In the genomic region with DNA sequence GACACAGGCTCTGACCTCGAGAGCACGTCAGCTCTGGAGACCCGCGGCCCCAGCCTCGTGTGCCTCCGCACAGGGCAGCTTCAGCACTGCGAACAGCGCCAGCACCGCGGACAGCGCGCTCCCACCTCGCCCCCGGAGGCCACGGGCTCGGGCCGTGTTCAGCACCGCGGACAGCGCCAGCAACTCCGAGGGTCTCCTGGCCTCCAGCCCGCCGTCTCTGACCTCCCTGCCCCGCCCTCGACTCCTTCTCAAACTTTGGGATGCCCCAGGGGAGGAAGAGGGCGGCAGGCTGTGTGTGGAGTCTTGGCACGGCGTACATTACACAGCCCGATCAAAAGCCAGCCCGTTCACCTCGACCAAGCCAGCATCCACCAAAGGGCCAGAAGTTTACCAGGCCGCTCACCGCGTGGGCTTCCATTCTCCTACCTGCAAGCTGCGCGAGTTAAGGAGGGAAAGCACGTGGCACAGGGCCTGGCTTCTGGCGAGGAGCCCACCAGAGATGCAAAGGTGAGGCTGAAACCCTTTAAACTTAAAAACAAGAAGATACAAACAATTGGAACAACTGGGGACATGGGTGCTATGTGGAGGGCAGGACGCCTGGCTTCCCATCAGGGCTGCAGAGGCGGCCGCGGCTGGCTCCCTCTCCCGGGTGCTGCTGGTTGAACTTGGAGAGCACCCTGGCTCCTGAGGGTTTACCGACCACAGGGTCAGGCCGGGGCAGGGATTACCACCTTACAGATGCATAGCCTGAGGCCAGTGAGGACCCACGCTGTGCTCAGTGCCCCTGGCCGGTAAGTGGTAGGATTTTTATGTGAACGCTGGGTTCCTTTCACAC, we compare ENCODE assay signal across 8 cellular contexts. TPM values are rescaled to one million over a fixed set of nuclear protein-coding genes. Genes with fewer than 3 reads are reported as not detected.
A peak's percentile ranks its signal among the peaks of the same experiment; 100 is the strongest.
DNase-seq lines count a peak whose midpoint lies in the region; ATAC-seq and TF ChIP-seq lines count a peak whose summit lies in the region.

No MANE protein-coding gene starts in this region.

- in situ Hi-C loops in GM13976 (cut with MboI; ENCODE audit: low sequenced_read_pairs, unreplicated experiment), result no loop called here

- no peaks in the 10 kb centered on the region for H3K9me3 ChIP-seq in SJCRH30 (replicated peaks)
- no peaks in the 10 kb centered on the region for H3K9me3 ChIP-seq in lower lobe of right lung

- TF ChIP-seq CTCF in GM13976 (IDR thresholded peaks at IDR 0.05; ENCODE audit: borderline replicate concordance, control extremely low read depth, extremely low read depth, insufficient read depth, missing control alignments), result no peak
- no peak for TF ChIP-seq CTCF in choroid plexus epithelial cell (conservative IDR thresholded peaks at IDR 0.05; ENCODE audit: low read depth, low read length)
- TF ChIP-seq CTCF in lower lobe of right lung (IDR thresholded peaks at IDR 0.05), result no peak

- H3K27ac ChIP-seq in SJCRH30 (no peak overlapping the region), lower lobe of right lung (no peak overlapping the region)

- ATAC-seq in lower lobe of right lung (peak; percentile 52 to 73), HG02798 (IDR thresholded peaks at IDR 0.05; ENCODE audit: poor library complexity, unreplicated experiment) (no peak), GM21825 (IDR thresholded peaks at IDR 0.05; ENCODE audit: unreplicated experiment) (no peak), GM18511 (IDR thresholded peaks at IDR 0.05; ENCODE audit: unreplicated experiment) (no peak)

- peak; percentile 76 for DNase-seq in GM13976 (ENCODE audit: low spot score)
- peak; percentile 87 to 90 for DNase-seq in SJCRH30
- peak; percentile 54 for DNase-seq in choroid plexus epithelial cell (ENCODE audit: low read depth)
- DNase-seq in lower lobe of right lung, result peak; percentile 52
- DNase-seq in NCI-H774 (lab: John Stamatoyannopoulos, UW), result no peak

- peaks cover 3% of the 10 kb centered on the region; the same call in 1 of the 2 replicates for H3K27me3 ChIP-seq in SJCRH30
- H3K27me3 ChIP-seq in lower lobe of right lung (ENCODE audit: low read depth), result peaks cover 94% of the 10 kb centered on the region

- H3K4me1 ChIP-seq in SJCRH30 (no peaks in the 10 kb centered on the region), lower lobe of right lung (no peaks in the 10 kb centered on the region)

- no peaks in the 10 kb centered on the region for H3K36me3 ChIP-seq in SJCRH30
- H3K36me3 ChIP-seq in lower lobe of right lung, result no peaks in the 10 kb centered on the region

- intact Hi-C loops in lower lobe of right lung (cut with DNase I), result no loop called here

- no peak overlapping the region for H3K4me3 ChIP-seq in SJCRH30
- no peak overlapping the region for H3K4me3 ChIP-seq in choroid plexus epithelial cell (ENCODE audit: low read depth, low read length)
- no peak overlapping the region for H3K4me3 ChIP-seq in lower lobe of right lung

RNA-seq across cellular contexts. Expression of gene NKX1-1, which starts 4.5 kb away (rescaled TPM):
- total RNA-seq in SJCRH30 (2014; rRNA removed; shearing (Covaris generic)), result not detected in 2 replicates
- not detected for total RNA-seq in lower lobe of right lung

Comparison
In these comparisons a context has a peak if more than half of its experiments do, and no peak if none do; other contexts are left out.
1. ATAC-seq: peak in lower lobe of right lung (2 of 2); none in HG02798 (single experiment), GM21825 (single experiment) and GM18511 (single experiment).